In the genomic region with DNA sequence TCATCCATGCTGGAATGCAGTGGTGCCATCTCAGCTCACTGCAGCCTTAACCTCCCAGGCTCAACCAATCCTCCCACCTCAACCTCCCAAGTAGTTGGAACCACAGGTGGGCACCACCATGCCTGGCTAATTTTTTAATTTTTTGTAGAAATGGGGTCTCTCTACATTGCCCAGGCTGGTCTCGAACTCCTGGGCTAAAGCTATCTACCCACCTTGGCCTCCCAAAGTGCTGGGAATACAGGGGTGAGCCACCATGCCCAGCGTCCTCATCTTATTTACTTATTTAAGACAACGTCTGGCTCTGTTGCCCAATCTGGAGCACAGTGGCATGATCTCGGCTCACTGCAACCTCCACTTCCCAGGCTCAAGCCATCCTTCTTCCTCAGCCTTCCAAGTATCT, we compare ENCODE assay signal across 1 cellular context.
TF ChIP-seq lines count a peak whose summit lies in the region.

No MANE protein-coding gene starts in this region.

TF ChIP-seq in HEK293, 187 proteins besides CTCF, POLR2A, EP300 and RAD21:
- peak; percentile 58; the same call in 1 of the 2 replicates for TF ChIP-seq ZNF121 (tag by site-specific recombination; IDR thresholded peaks at IDR 0.05)
